8 cellular contexts compared by ENCODE assay signal in the genomic region with DNA sequence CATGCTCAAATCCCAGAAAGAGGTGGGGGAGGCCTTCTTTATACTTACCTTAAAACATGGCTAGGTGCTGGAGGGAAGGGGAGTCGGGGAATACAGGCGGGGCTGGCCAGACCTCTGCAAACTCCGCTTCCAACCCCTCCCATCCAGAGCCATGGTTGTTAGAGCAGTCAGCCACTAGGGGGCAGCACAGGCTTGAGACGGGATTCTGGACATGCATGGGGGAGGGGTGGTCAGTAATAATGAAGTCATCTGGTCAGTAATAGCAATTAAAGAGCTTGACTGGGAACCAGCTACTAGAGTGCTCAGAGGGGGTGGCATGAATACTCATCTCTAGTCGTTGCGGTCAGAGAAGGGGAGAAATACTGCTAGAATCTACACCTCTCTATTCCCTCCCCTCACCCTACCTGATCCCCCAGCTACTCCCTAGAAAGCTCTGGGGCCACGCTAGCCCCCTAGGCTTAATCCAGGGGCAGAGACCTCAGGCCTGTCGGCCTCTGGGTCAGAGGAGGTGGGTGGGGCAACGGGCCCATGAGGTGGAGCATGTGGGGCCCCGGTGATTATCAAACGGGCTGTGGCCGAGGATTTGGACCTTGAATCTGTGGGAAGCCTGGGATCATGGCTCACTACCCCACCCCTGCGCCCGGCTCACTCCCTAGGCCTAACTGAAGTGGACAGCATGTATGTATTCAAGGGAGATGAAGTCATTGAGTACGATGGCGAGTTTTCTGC. TPM values are rescaled to one million over a fixed set of nuclear protein-coding genes. Genes with fewer than 3 reads are reported as not detected.
DNase-seq lines count a peak whose midpoint lies in the region; ATAC-seq and TF ChIP-seq lines count a peak whose summit lies in the region.

No MANE protein-coding gene starts in this region.

- no peaks in the 10 kb centered on the region for H3K4me1 ChIP-seq in DND-41 (ENCODE audit: insufficient read depth, low read length)

- H3K27me3 ChIP-seq in DND-41 (ENCODE audit: insufficient read depth, low read length, poor library complexity) = peaks cover 3% of the 10 kb centered on the region
- peaks cover 6% of the 10 kb centered on the region for H3K27me3 ChIP-seq in kidney epithelial cell (ENCODE audit: control insufficient read depth, insufficient read depth, low read length)

- DNase-seq in DND-41 (peak; percentile 74), NCI-H345 treated with DMSO at 0.1 percent for 48 hours (lab: John Stamatoyannopoulos, UW; ENCODE audit: unreplicated experiment) (peak; percentile 47), cerebellar cortex (ENCODE audit: low spot score) (peak; percentile 96), kidney epithelial cell (ENCODE audit: low read depth) (peak; percentile 54)
- peak; percentile 88 for DNase-seq in activated CD4-positive, CD25-positive, alpha-beta regulatory T cell treated with anti-CD3 and anti-CD28 coated beads, Interleukin-2, amount 50 U/mL, for 72 hours
- DNase-seq in stimulated activated CD4-positive, alpha-beta T cell treated with anti-CD3 and anti-CD28 coated beads, Interleukin-15, amount 100 ng/mL, for 24 hours = peak; percentile 85

- H2AFZ ChIP-seq in DND-41 (ENCODE audit: low read depth, low read length) = no peak overlapping the region

- H3K27ac ChIP-seq in DND-41 (ENCODE audit: low read length) = no peak overlapping the region

- ATAC-seq in DND-41 (ENCODE audit: insufficient read depth, low read depth) (peak; percentile 89), HG03045 (IDR thresholded peaks at IDR 0.05; ENCODE audit: unreplicated experiment) (peak; percentile 55), HG02870 (IDR thresholded peaks at IDR 0.05; ENCODE audit: unreplicated experiment) (no peak)

- H3K9me3 ChIP-seq in DND-41 (ENCODE audit: insufficient read depth, low read length, severe bottlenecking) = no peaks in the 10 kb centered on the region

- no peaks in the 10 kb centered on the region for H3K79me2 ChIP-seq in DND-41 (ENCODE audit: insufficient read depth, low read length)

- H3K9ac ChIP-seq in DND-41 (ENCODE audit: low read depth, low read length) = no peak overlapping the region

- no peak overlapping the region for H3K4me2 ChIP-seq in DND-41 (ENCODE audit: insufficient read depth, low read length)

- H3K4me3 ChIP-seq in DND-41 (ENCODE audit: low read depth in 1 of 2, low read length in 2 of 2) (no peak overlapping the region), kidney epithelial cell (ENCODE audit: low read depth, low read length) (no peak overlapping the region)

- TF ChIP-seq CTCF in DND-41 (IDR thresholded peaks at IDR 0.05; ENCODE audit: borderline replicate concordance, extremely low read depth, low read length, poor library complexity, severe bottlenecking) = peak; percentile 95
- peak; percentile 95 for TF ChIP-seq CTCF in kidney epithelial cell (IDR thresholded peaks at IDR 0.05; ENCODE audit: insufficient read depth, low read length, poor library complexity, severe bottlenecking)

- H4K20me1 ChIP-seq in DND-41 (ENCODE audit: insufficient read depth, low read length) = no peaks in the 10 kb centered on the region

- H3K36me3 ChIP-seq in DND-41 (ENCODE audit: insufficient read depth, low read length) (no peaks in the 10 kb centered on the region), kidney epithelial cell (ENCODE audit: control insufficient read depth, insufficient read depth, low read length) (no peaks in the 10 kb centered on the region)

RNA-seq across cellular contexts. Expression of a gene that starts 2.9 kb away (rescaled TPM):
- not detected in 2 replicates for total RNA-seq in kidney epithelial cell

RNA-seq across cellular contexts. Expression of a gene that starts 11.9 kb away (rescaled TPM):
- total RNA-seq in kidney epithelial cell = 139 and 147 TPM in 2 replicates

RNA-seq across cellular contexts. Expression of a gene that starts 41.9 kb away (rescaled TPM):
- total RNA-seq in kidney epithelial cell = not detected in 2 replicates
